In the genomic region with DNA sequence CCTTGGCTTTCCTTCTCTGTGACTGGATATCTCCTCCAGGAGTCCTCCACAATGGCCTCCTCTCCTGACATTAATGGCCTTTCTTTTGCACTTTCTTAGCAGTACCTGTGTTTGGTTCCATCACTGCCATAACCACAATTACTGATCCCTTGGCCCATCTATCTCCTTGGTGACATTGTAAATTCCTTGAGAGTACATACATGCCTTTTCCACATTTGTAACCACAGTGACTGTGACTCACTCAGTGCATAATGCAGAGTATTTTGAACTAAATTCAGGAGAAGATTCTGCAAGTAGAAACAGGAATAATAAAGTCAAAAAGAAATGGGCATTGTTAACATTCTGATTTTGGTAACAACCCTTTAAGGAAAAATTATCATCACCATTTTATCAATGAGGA, we compare ENCODE assay signal across 17 cellular contexts.
A peak's percentile ranks its signal among the peaks of the same experiment; 100 is the strongest.
DNase-seq lines count a peak whose midpoint lies in the region; ATAC-seq and TF ChIP-seq lines count a peak whose summit lies in the region.
"Had no signal": no experiment of that assay in that cellular context is flagged by ENCODE, and none has a peak within 500 bp of the region (broad histone marks: within the 10 kb centered on the region; RNA-seq: fewer than 3 reads in every experiment).

No MANE protein-coding gene starts in this region.

- H3K27me3 ChIP-seq in RWPE2 (ENCODE audit: insufficient read depth, poor library complexity, severe bottlenecking) (no peaks in the 10 kb centered on the region), osteoblast (ENCODE audit: insufficient read depth, low read length) (no peaks in the 10 kb centered on the region), A673 (replicated peaks; ENCODE audit: insufficient read depth, low read depth, low read length, poor library complexity) (no peaks in the 10 kb centered on the region)
- H3K27me3 ChIP-seq: gastroesophageal sphincter had no signal

- BruUV-seq in A673 (replicated peaks; lab: Mats Ljungman, UMichigan), result no TSS peak

- no peaks in the 10 kb centered on the region for H3K79me2 ChIP-seq in osteoblast (ENCODE audit: insufficient read depth, low read length)

- H2AFZ ChIP-seq in osteoblast (ENCODE audit: low read length), result no peak overlapping the region
- H2AFZ ChIP-seq: GM23338 had no signal

- TF ChIP-seq CTCF in RWPE2 (IDR thresholded peaks at IDR 0.05; ENCODE audit: poor library complexity, severe bottlenecking) (no peak), osteoblast (IDR thresholded peaks at IDR 0.05; ENCODE audit: extremely low read depth, low read depth, low read length) (no peak), mucosa of descending colon (IDR thresholded peaks at IDR 0.05) (no peak), A673 (conservative IDR thresholded peaks at IDR 0.05; ENCODE audit: low read depth, low read length) (no peak)

- H3K4me1 ChIP-seq in RWPE2 (ENCODE audit: insufficient read depth, poor library complexity, severe bottlenecking) (peaks cover 21% of the 10 kb centered on the region), osteoblast (ENCODE audit: insufficient read depth, low read length) (peaks cover 10% of the 10 kb centered on the region), mucosa of descending colon (ENCODE audit: low read depth) (no peaks in the 10 kb centered on the region), A673 (ENCODE audit: insufficient read depth, low read length, poor library complexity, severe bottlenecking) (no peaks in the 10 kb centered on the region)
- H3K4me1 ChIP-seq: gastroesophageal sphincter had no signal

- H3K9me3 ChIP-seq in RWPE2 (ENCODE audit: severe bottlenecking), result no peaks in the 10 kb centered on the region
- no peaks in the 10 kb centered on the region for H3K9me3 ChIP-seq in osteoblast (ENCODE audit: low read depth, low read length)
- no peaks in the 10 kb centered on the region for H3K9me3 ChIP-seq in mucosa of descending colon
- no peaks in the 10 kb centered on the region for H3K9me3 ChIP-seq in A673 (ENCODE audit: low read depth, low read length, poor library complexity, severe bottlenecking)
- H3K9me3 ChIP-seq: gastroesophageal sphincter had no signal

- H3K4me3 ChIP-seq in RWPE2 (ENCODE audit: severe bottlenecking) (no peak overlapping the region), osteoblast (ENCODE audit: insufficient read depth, low read length) (no peak overlapping the region), mucosa of descending colon (no peak overlapping the region), A673 (ENCODE audit: low read depth, low read length, poor library complexity, severe bottlenecking) (no peak overlapping the region)
- H3K4me3 ChIP-seq: gastroesophageal sphincter, GM23338 had no signal

- intact Hi-C loops in mucosa of descending colon (cut with DNase I, micrococcal nuclease), result no loop called here
- intact Hi-C loops in A673 (cut with micrococcal nuclease; ENCODE audit: unreplicated experiment), result no loop called here

- POLR2A ChIA-PET in A673 (lab: Charles Lee; ENCODE audit: low non-redundant PET), result no interaction called here

- H3K27ac ChIP-seq in RWPE2 (ENCODE audit: poor library complexity, severe bottlenecking) (peak overlapping the region; percentile 63), osteoblast (ENCODE audit: low read depth, low read length) (no peak overlapping the region), A673 (ENCODE audit: low read depth, low read length, poor library complexity, severe bottlenecking) (no peak overlapping the region)
- H3K27ac ChIP-seq: gastroesophageal sphincter had no signal

- no peaks in the 10 kb centered on the region for H4K20me1 ChIP-seq in osteoblast (ENCODE audit: insufficient read depth, low read length)

- CTCF ChIA-PET in A673 (lab: Charles Lee), result no interaction called here

- peak; percentile 74 for ATAC-seq in RWPE2 (ENCODE audit: low read depth)
- ATAC-seq in mucosa of descending colon, result no peak
- ATAC-seq: CD8-positive, alpha-beta T cell; gastroesophageal sphincter; GM23338; stimulated activated naive B cell treated with anti-CD40 and anti-IgM and Interleukin-4, amounts not matched to agents 10 μg/mL and 1 μg/mL and 100 μg/mL, for 72 hours; WTC11 had no signal

- peak; percentile 43 for DNase-seq in GM03348 (ENCODE audit: low spot score)
- no peak for DNase-seq in RWPE2 (ENCODE audit: low spot score)
- peak; percentile 26 for DNase-seq in fibroblast of gingiva (ENCODE audit: low read depth)
- DNase-seq in osteoblast (ENCODE audit: insufficient read length, low spot score, missing footprints), result peak; percentile 65
- DNase-seq in iPS-NIHi11 (ENCODE audit: low spot score), result no peak
- DNase-seq in mucosa of descending colon, result no peak
- no peak for DNase-seq in A673 (ENCODE audit: low spot score)
- no peak for DNase-seq in activated CD4-positive, alpha-beta T cell treated with anti-CD3 and anti-CD28 coated beads, Interleukin-2, amount 50 U/mL, for 48 hours
- DNase-seq: activated naive CD8-positive, alpha-beta T cell treated with anti-CD3 and anti-CD28 coated beads, Interleukin-2, amount 10 ng/mL, durations not matched to agents 7 days and 5 days; activated T-cell treated with anti-CD3 and anti-CD28 coated beads for 4 hours; CD8-positive, alpha-beta T cell; cortex of kidney; Kasumi-1; stimulated activated naive B cell treated with anti-CD40 and anti-IgM and Interleukin-4, amounts not matched to agents 10 μg/mL and 1 μg/mL and 100 μg/mL, for 72 hours had no signal

- H3K4me2 ChIP-seq in osteoblast (ENCODE audit: insufficient read depth, low read length), result peak overlapping the region; percentile 2
- H3K4me2 ChIP-seq: GM23338 had no signal

- H3K36me3 ChIP-seq in RWPE2 (ENCODE audit: low read depth) (no peaks in the 10 kb centered on the region), osteoblast (ENCODE audit: insufficient read depth, low read length) (no peaks in the 10 kb centered on the region), mucosa of descending colon (ENCODE audit: low read depth) (no peaks in the 10 kb centered on the region), A673 (ENCODE audit: insufficient read depth, low read length, poor library complexity, severe bottlenecking) (no peaks in the 10 kb centered on the region)
- H3K36me3 ChIP-seq: gastroesophageal sphincter had no signal

Comparison
In these comparisons a context has a peak if more than half of its experiments do, and no peak if none do; other contexts are left out.
1. DNase-seq: peak in GM03348 (single experiment), fibroblast of gingiva (single experiment) and osteoblast (single experiment); none in RWPE2 (single experiment), iPS-NIHi11 (single experiment), mucosa of descending colon (0 of 3), A673 (single experiment) and activated CD4-positive, alpha-beta T cell treated with anti-CD3 and anti-CD28 coated beads, Interleukin-2, amount 50 U/mL, for 48 hours (0 of 2).